21 cellular contexts compared by ENCODE assay signal in the genomic region with DNA sequence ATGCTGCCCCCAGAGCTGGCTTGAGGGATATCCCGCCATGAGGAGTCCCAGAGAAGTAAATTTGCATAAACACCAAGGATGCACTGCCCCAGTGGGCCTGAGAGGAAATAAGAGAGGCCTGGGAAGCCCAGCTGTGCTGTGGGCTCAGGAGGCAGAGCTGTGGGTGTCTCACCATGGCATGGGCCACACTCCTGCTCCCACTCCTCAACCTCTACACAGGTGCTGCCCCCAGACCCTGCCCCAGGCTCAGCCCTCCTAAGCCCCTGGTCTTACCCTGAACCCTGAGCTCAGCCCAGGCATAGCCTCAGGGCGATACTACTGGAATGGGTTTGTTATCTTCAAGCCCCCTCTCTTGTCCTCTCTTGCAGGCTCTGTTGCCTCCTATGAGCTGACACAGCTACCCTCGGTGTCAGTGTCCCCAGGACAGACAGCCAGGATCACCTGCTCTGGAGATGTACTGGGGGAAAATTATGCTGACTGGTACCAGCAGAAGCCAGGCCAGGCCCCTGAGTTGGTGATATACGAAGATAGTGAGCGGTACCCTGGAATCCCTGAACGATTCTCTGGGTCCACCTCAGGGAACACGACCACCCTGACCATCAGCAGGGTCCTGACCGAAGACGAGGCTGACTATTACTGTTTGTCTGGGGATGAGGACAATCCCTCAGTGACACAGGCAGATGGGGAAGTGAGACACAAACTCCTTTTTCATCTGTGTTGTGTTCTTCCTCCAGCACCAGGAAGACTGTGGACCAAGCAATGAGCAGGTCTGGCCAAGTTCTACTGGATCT. TPM values are rescaled to one million over a fixed set of nuclear protein-coding genes. Genes with fewer than 3 reads are reported as not detected.
"Had no signal": no experiment of that assay in that cellular context is flagged by ENCODE, and none has a peak within 500 bp of the region (broad histone marks: within the 10 kb centered on the region; RNA-seq: fewer than 3 reads in every experiment).

No MANE protein-coding gene starts in this region.

- ATAC-seq: activated CD4-positive, alpha-beta T cell treated with anti-CD3 and anti-CD28 coated beads for 36 hours; activated CD8-positive, alpha-beta T cell treated with anti-CD3 and anti-CD28 coated beads for 36 hours; gastrocnemius medialis; heart right ventricle had no signal

- H3K4me3 ChIP-seq: gastrocnemius medialis, heart right ventricle, left ventricle myocardium inferior, sigmoid colon, uterus had no signal

- H3K9me3 Mint-ChIP-seq: activated CD8-positive, alpha-beta T cell treated with anti-CD3 and anti-CD28 coated beads for 36 hours; activated naive CD8-positive, alpha-beta T cell treated with anti-CD3 and anti-CD28 coated beads, Interleukin-2, amount 10 ng/mL, durations not matched to agents 7 days and 5 days; memory B cell; nephron; stimulated activated naive CD8-positive, alpha-beta T cell treated with anti-CD3 and anti-CD28 coated beads, Interleukin-15, Interleukin-2, amounts not matched to agents 100 ng/mL and 50 ng/mL, for 24 hours had no signal

- H3K27me3 ChIP-seq: gastrocnemius medialis, sigmoid colon, uterus had no signal

- H3K27me3 Mint-ChIP-seq: activated CD4-positive, alpha-beta T cell treated with anti-CD3 and anti-CD28 coated beads for 36 hours; activated CD8-positive, alpha-beta T cell treated with anti-CD3 and anti-CD28 coated beads for 36 hours; memory B cell; stimulated activated naive CD8-positive, alpha-beta T cell treated with anti-CD3 and anti-CD28 coated beads, Interleukin-15, Interleukin-2, amounts not matched to agents 100 ng/mL and 50 ng/mL, for 24 hours had no signal

- DNase-seq: activated CD4-positive, alpha-beta T cell treated with anti-CD3 and anti-CD28 coated beads for 36 hours; activated CD8-positive, alpha-beta T cell treated with anti-CD3 and anti-CD28 coated beads for 36 hours; activated naive CD8-positive, alpha-beta T cell treated with anti-CD3 and anti-CD28 coated beads, Interleukin-2, amount 10 ng/mL, durations not matched to agents 7 days and 5 days; aorta; effector CD8-positive, alpha-beta T cell; gastrocnemius medialis; heart right ventricle; left ventricle myocardium inferior; sigmoid colon; stimulated activated CD4-positive, alpha-beta T cell treated with anti-CD3 and anti-CD28 coated beads, Interleukin-12 subunit alpha, Interleukin-12 subunit beta, amount 100 ng/mL, for 4 hours; stimulated activated CD4-positive, alpha-beta T cell treated with anti-CD3 and anti-CD28 coated beads, Interleukin-2, amount 100 ng/mL, for 48 hours; T-helper 9 cell; uterus had no signal

- H3K36me3 Mint-ChIP-seq: activated naive CD8-positive, alpha-beta T cell treated with anti-CD3 and anti-CD28 coated beads, Interleukin-2, amount 10 ng/mL, durations not matched to agents 7 days and 5 days; memory B cell had no signal

- H3K9me3 ChIP-seq: gastrocnemius medialis, heart right ventricle, left ventricle myocardium inferior, sigmoid colon, uterus had no signal

- H3K4me1 ChIP-seq: gastrocnemius medialis, heart right ventricle, left ventricle myocardium inferior, sigmoid colon, uterus had no signal

- H3K4me3 Mint-ChIP-seq: activated CD4-positive, alpha-beta T cell treated with anti-CD3 and anti-CD28 coated beads for 36 hours; activated CD8-positive, alpha-beta T cell treated with anti-CD3 and anti-CD28 coated beads for 36 hours; activated naive CD8-positive, alpha-beta T cell treated with anti-CD3 and anti-CD28 coated beads, Interleukin-2, amount 10 ng/mL, durations not matched to agents 7 days and 5 days; memory B cell; nephron; stimulated activated naive CD8-positive, alpha-beta T cell treated with anti-CD3 and anti-CD28 coated beads, Interleukin-15, Interleukin-2, amounts not matched to agents 100 ng/mL and 50 ng/mL, for 24 hours had no signal

- H3K4me1 Mint-ChIP-seq: activated CD4-positive, alpha-beta T cell treated with anti-CD3 and anti-CD28 coated beads for 36 hours; nephron had no signal

- H3K27ac Mint-ChIP-seq: activated CD4-positive, alpha-beta T cell treated with anti-CD3 and anti-CD28 coated beads for 36 hours; activated CD8-positive, alpha-beta T cell treated with anti-CD3 and anti-CD28 coated beads for 36 hours; activated naive CD8-positive, alpha-beta T cell treated with anti-CD3 and anti-CD28 coated beads, Interleukin-2, amount 10 ng/mL, durations not matched to agents 7 days and 5 days; nephron; stimulated activated naive CD8-positive, alpha-beta T cell treated with anti-CD3 and anti-CD28 coated beads, Interleukin-15, Interleukin-2, amounts not matched to agents 100 ng/mL and 50 ng/mL, for 24 hours had no signal

- H3K36me3 ChIP-seq: gastrocnemius medialis, heart right ventricle, left ventricle myocardium inferior, sigmoid colon, uterus had no signal

- H3K27ac ChIP-seq: epithelial cell of prostate, gastrocnemius medialis, heart right ventricle, left ventricle myocardium inferior, sigmoid colon, uterus, VCaP had no signal

RNA-seq across cellular contexts. Expression of a gene that starts 59.9 kb away (rescaled TPM):
- total RNA-seq: activated CD4-positive, alpha-beta T cell treated with anti-CD3 and anti-CD28 coated beads for 36 hours; activated CD8-positive, alpha-beta T cell treated with anti-CD3 and anti-CD28 coated beads for 36 hours; activated naive CD8-positive, alpha-beta T cell treated with anti-CD3 and anti-CD28 coated beads, Interleukin-2, amount 10 ng/mL, durations not matched to agents 7 days and 5 days; aorta; gastrocnemius medialis; heart right ventricle; left ventricle myocardium inferior; omental fat pad; pulmonary artery endothelial cell; sigmoid colon; temporal lobe; uterus had no signal
